Comparison of ENCODE assay signal across 8 cellular contexts in genomic region chr17:47841488-47842308, GRCh38. TPM values are rescaled to one million over a fixed set of nuclear protein-coding genes. Genes with fewer than 3 reads are reported as not detected.
DNase-seq lines count a peak whose midpoint lies in the region; ATAC-seq and TF ChIP-seq lines count a peak whose summit lies in the region.

No MANE protein-coding gene starts in this region.

- H3K4me1 Mint-ChIP-seq in naive B cell: peaks cover 17 to 27% (median 25%) of the 10 kb centered on the region in 3 donors

- H3K36me3 Mint-ChIP-seq in naive B cell: no peaks in the 10 kb centered on the region

- H3K27me3 Mint-ChIP-seq in naive B cell: peaks cover 30% of the 10 kb centered on the region in 3 donors

- BruUV-seq in mammary epithelial cell (replicated peaks; lab: Mats Ljungman, UMichigan): no TSS peak

- ATAC-seq in naive B cell (ENCODE audit: low read depth in 2 of 2): no peak
- no peak for ATAC-seq in omental fat pad (ENCODE audit: low FRiP score)
- ATAC-seq in GM18858 (IDR thresholded peaks at IDR 0.05; ENCODE audit: unreplicated experiment): no peak

- H3K4me3 Mint-ChIP-seq in naive B cell: peak overlapping the region; percentile 93 to 100 (median 96)

- CTCF ChIA-PET in mammary epithelial cell (lab: Charles Lee; ENCODE audit: low non-redundant PET): interaction anchor here (0.6 to 1.1 kb wide), 2 partner anchors 52 to 107 kb away, joined by 3 to 5 read pairs; no protein-coding TSS in a partner anchor

- H3K27ac ChIP-seq in ACC112 (ENCODE audit: low read depth, low read length) (no peak overlapping the region), mammary epithelial cell (ENCODE audit: insufficient read depth, low read depth, low read length) (no peak overlapping the region)

- no peak overlapping the region for H3K9ac ChIP-seq in mammary epithelial cell (ENCODE audit: insufficient read depth, low read length)

- H3K4me3 ChIP-seq in ACC112 (ENCODE audit: low read depth, low read length) (peak overlapping the region; percentile 91), mammary epithelial cell (replicated peaks in 1 of 3; ENCODE audit: insufficient read depth in 1 of 3, low read depth in 2 of 3, low read length in 3 of 3) (no peak overlapping the region)
- peak overlapping the region; percentile 81 for H3K4me3 ChIP-seq in Jurkat, Clone E6-1 (ENCODE audit: low read length)

- WGBS in mammary epithelial cell (ENCODE audit: low coverage, missing lambda C conversion rate): 63% methylated on average over 16 of the region's 16 CpGs

- DNase-seq in Jurkat, Clone E6-1 (ENCODE audit: low read depth, low spot score): no peak
- DNase-seq in mammary epithelial cell (no peak), naive B cell (no peak), omental fat pad (ENCODE audit: low spot score) (no peak), hypothalamus (lab: John Stamatoyannopoulos, UW) (no peak), KG1 (lab: John Stamatoyannopoulos, UW) (no peak)

- no peaks in the 10 kb centered on the region for H3K9me3 Mint-ChIP-seq in naive B cell

- dilution Hi-C loops in mammary epithelial cell (cut with HindIII; ENCODE audit: low sequenced_read_pairs): no loop called here

- H3K27me3 ChIP-seq in ACC112 (ENCODE audit: insufficient read depth, low read length): peaks cover 18% of the 10 kb centered on the region
- H3K27me3 ChIP-seq in mammary epithelial cell (ENCODE audit: insufficient read depth, low read length): no peaks in the 10 kb centered on the region

- intact Hi-C loops in mammary epithelial cell (cut with micrococcal nuclease): loop anchor here (1.0 kb wide), 3 partner anchors 106 to 177 kb away; no protein-coding TSS in a partner anchor

- H4K20me1 ChIP-seq in mammary epithelial cell (ENCODE audit: insufficient read depth, low read length): no peaks in the 10 kb centered on the region

- peak overlapping the region; percentile 96 for H3K4me2 ChIP-seq in mammary epithelial cell (ENCODE audit: insufficient read depth, low read depth, low read length)

- TF ChIP-seq CTCF in mammary epithelial cell (conservative IDR thresholded peaks at IDR 0.05 in 1 of 2, IDR thresholded peaks at IDR 0.05 in 1 of 2; ENCODE audit: extremely low read depth in 1 of 2, insufficient read depth in 1 of 2, low read depth in 1 of 2, low read length in 2 of 2) (no peak), omental fat pad (IDR thresholded peaks at IDR 0.05) (no peak)

- H3K36me3 ChIP-seq in ACC112 (ENCODE audit: insufficient read depth, low read length): no peaks in the 10 kb centered on the region; the same call in 1 of the 2 replicates
- H3K36me3 ChIP-seq in mammary epithelial cell (ENCODE audit: insufficient read depth, low read length): no peaks in the 10 kb centered on the region

- in situ Hi-C loops in mammary epithelial cell (cut with MboI; ENCODE audit: low sequenced_read_pairs in 2 of 2): loop anchor here (5.0 to 10.0 kb wide), 4 partner anchors 46 to 176 kb away; partner anchors contain the start of gene PNPO (in 1 of the 2)

- H3K4me1 ChIP-seq in ACC112 (ENCODE audit: control insufficient read depth, insufficient read depth, low read length, unreplicated experiment): peaks cover 15% of the 10 kb centered on the region
- peaks cover 61% of the 10 kb centered on the region for H3K4me1 ChIP-seq in mammary epithelial cell (ENCODE audit: insufficient read depth, low read length)

- H2AFZ ChIP-seq in ACC112 (ENCODE audit: low read length, unreplicated experiment) (peak overlapping the region; percentile 90), mammary epithelial cell (ENCODE audit: low read depth, low read length) (peak overlapping the region; percentile 99)

- no peaks in the 10 kb centered on the region for H3K79me2 ChIP-seq in ACC112 (ENCODE audit: control insufficient read depth, insufficient read depth, low read length, unreplicated experiment)
- peaks cover 18% of the 10 kb centered on the region for H3K79me2 ChIP-seq in mammary epithelial cell (ENCODE audit: insufficient read depth, low read length)

- H3K27ac Mint-ChIP-seq in naive B cell: peak overlapping the region in 5 of 6 donors; percentile 39 to 88 (median 76)

- H3K9me3 ChIP-seq in mammary epithelial cell (replicated peaks; ENCODE audit: insufficient read depth, low read length): no peaks in the 10 kb centered on the region

RNA-seq across cellular contexts. Expression of gene SCRN2, which starts 0.6 kb away (rescaled TPM):
- 50.8 TPM for polyA plus RNA-seq in Jurkat, Clone E6-1 (2012; ENCODE audit: insufficient read depth, insufficient read length)
- total RNA-seq in mammary epithelial cell (10 to 100 TPM; 29.0 to 36.3 TPM), omental fat pad (10 to 100 TPM; 43.6 to 72.6 (median 60.3) TPM)
- polyA plus RNA-seq in mammary epithelial cell (25.2 TPM), naive B cell (ENCODE audit: low read depth in 6 of 6) (10 to 100 TPM; 20.0 to 35.5 (median 23.5) TPM)
- polyA minus RNA-seq in mammary epithelial cell: 22.3 TPM

RNA-seq across cellular contexts. Expression of gene SP6, which starts 9.3 kb away (rescaled TPM):
- polyA plus RNA-seq in Jurkat, Clone E6-1 (2012; ENCODE audit: insufficient read depth, insufficient read length): not detected
- total RNA-seq in mammary epithelial cell (10 to 100 TPM in 1 of 2 donors, 1 to 10 TPM in 1; 4.2 to 15.1 TPM), omental fat pad (1 to 10 TPM in 3 of 4 donors, under 1 TPM in 1; 0.74 to 1.7 (median 1.2) TPM)
- polyA plus RNA-seq in mammary epithelial cell (4.6 TPM), naive B cell (ENCODE audit: low read depth in 6 of 6) (under 1 TPM in 1 of 6 donors, not detected in 5; 0.12 TPM)
- polyA minus RNA-seq in mammary epithelial cell: 7.7 TPM

RNA-seq across cellular contexts. Expression of gene LRRC46, which starts 10.2 kb away (rescaled TPM):
- polyA plus RNA-seq in Jurkat, Clone E6-1 (2012; ENCODE audit: insufficient read depth, insufficient read length): 3.5 TPM
- total RNA-seq in mammary epithelial cell (under 1 TPM in 1 of 2 donors, not detected in 1; 0.54 TPM), omental fat pad (under 1 TPM in 1 of 4 donors, not detected in 3; 0.24 TPM)
- polyA plus RNA-seq in mammary epithelial cell (0.28 TPM), naive B cell (ENCODE audit: low read depth in 6 of 6) (1 to 10 TPM in 3 of 6 donors, under 1 TPM in 2, not detected in 1; 0.39 to 2.3 (median 1.0) TPM)
- polyA minus RNA-seq in mammary epithelial cell: not detected

RNA-seq across cellular contexts. Expression of gene MRPL10, which starts 10.4 kb away (rescaled TPM):
- 32.1 TPM for polyA plus RNA-seq in Jurkat, Clone E6-1 (2012; ENCODE audit: insufficient read depth, insufficient read length)
- 10 to 100 TPM; 18.2 to 39.4 TPM for total RNA-seq in mammary epithelial cell
- 53.5 TPM for polyA plus RNA-seq in mammary epithelial cell
- 34.4 TPM for polyA minus RNA-seq in mammary epithelial cell
- polyA plus RNA-seq in naive B cell (ENCODE audit: low read depth in 6 of 6): 10 to 100 TPM; 33.1 to 49.0 (median 39.1) TPM
- total RNA-seq in omental fat pad: 10 to 100 TPM; 23.1 to 50.5 (median 36.8) TPM

RNA-seq across cellular contexts. Expression of gene OSBPL7, which starts 20.1 kb away (rescaled TPM):
- polyA plus RNA-seq in Jurkat, Clone E6-1 (2012; ENCODE audit: insufficient read depth, insufficient read length): 19.5 TPM
- total RNA-seq in mammary epithelial cell (1 to 10 TPM; 2.0 to 6.7 TPM), omental fat pad (10 to 100 TPM in 1 of 4 donors, 1 to 10 TPM in 3; 2.6 to 13.9 (median 4.6) TPM)
- polyA plus RNA-seq in mammary epithelial cell (2.9 TPM), naive B cell (ENCODE audit: low read depth in 6 of 6) (1 to 10 TPM; 1.2 to 9.2 (median 4.5) TPM)
- polyA minus RNA-seq in mammary epithelial cell: 17.2 TPM

Comparison
In these comparisons a context has a peak if more than half of its experiments do, and no peak if none do; other contexts are left out.
1. H3K4me3 ChIP-seq: peak in ACC112 (single experiment) and Jurkat, Clone E6-1 (single experiment); none in mammary epithelial cell (0 of 3).